Comparison of ENCODE assay signal across 19 cellular contexts in the genomic region with DNA sequence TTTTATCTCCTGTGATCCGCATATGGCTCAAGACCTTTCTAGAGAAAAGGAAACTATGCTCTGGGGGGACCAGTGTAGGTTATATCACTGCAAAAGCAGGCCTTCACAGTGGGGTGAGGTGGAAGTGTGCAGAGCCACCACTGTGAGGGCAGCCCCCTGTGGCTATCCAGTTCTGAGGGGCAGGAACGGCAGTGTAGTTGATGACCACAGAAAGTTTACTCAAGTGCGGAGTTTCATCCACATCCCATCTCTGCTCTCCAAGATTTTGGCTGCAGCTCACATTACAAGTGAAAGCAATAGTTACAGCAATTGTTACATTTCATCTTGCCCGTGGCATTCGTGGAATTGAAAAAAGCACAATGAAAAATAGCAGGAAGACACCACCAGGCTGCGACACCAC.
DNase-seq lines count a peak whose midpoint lies in the region; ATAC-seq and TF ChIP-seq lines count a peak whose summit lies in the region.
"Had no signal": no experiment of that assay in that cellular context is flagged by ENCODE, and none has a peak within 500 bp of the region (broad histone marks: within the 10 kb centered on the region; RNA-seq: fewer than 3 reads in every experiment).

No MANE protein-coding gene starts in this region.

- H3K9me2 ChIP-seq in DOHH2 (replicated peaks; ENCODE audit: control insufficient read depth, low read length): no peaks in the 10 kb centered on the region

- H3K79me2 ChIP-seq in DOHH2 (ENCODE audit: control insufficient read depth, low read length): no peaks in the 10 kb centered on the region

- H3K4me2 ChIP-seq in DOHH2 (ENCODE audit: low read length): 0 out of 2 replicates have a peak overlapping the region, but pooled peaks have one; percentile 10
- H3K4me2 ChIP-seq: PC-9 had no signal

- H4K20me1 ChIP-seq in DOHH2 (ENCODE audit: control insufficient read depth, insufficient read depth, low read depth, low read length): no peaks in the 10 kb centered on the region

- H3K36me3 Mint-ChIP-seq in endothelial cell (ENCODE audit: low read depth, unreplicated experiment): peaks cover 68% of the 10 kb centered on the region
- peaks cover 90% of the 10 kb centered on the region for H3K36me3 Mint-ChIP-seq in stimulated activated effector memory CD8-positive, alpha-beta T cell treated with anti-CD3 and anti-CD28 coated beads, Interleukin-12 subunit alpha, Interleukin-12 subunit beta, amount 100 ng/mL, for 72 hours

- no peaks in the 10 kb centered on the region for H3K9me3 ChIP-seq in DOHH2 (ENCODE audit: control insufficient read depth, insufficient read depth, low read length)

- peaks cover 11% of the 10 kb centered on the region for H3K4me1 ChIP-seq in DOHH2 (ENCODE audit: control insufficient read depth, low read length)
- H3K4me1 ChIP-seq: SJSA1 had no signal

- peaks cover 90% of the 10 kb centered on the region for H3K36me3 ChIP-seq in DOHH2 (ENCODE audit: control insufficient read depth, low read length)
- H3K36me3 ChIP-seq: SJSA1 had no signal

- DNase-seq in astrocyte of the spinal cord (ENCODE audit: low read depth, low spot score) (peak; percentile 67), endothelial cell (ENCODE audit: low spot score) (no peak), sciatic nerve (ENCODE audit: low spot score) (no peak), pons (ENCODE audit: low spot score) (no peak), NCI-H187 (lab: John Stamatoyannopoulos, UW) (no peak)
- no peak for DNase-seq in stimulated activated effector memory CD8-positive, alpha-beta T cell treated with anti-CD3 and anti-CD28 coated beads, Interleukin-12 subunit alpha, Interleukin-12 subunit beta, amount 100 ng/mL, for 72 hours (ENCODE audit: low spot score in 2 of 2)
- DNase-seq: C1 segment of cervical spinal cord, Calu3, DND-41, NCI-H1048, NCI-H1417, NCI-H1694, NCI-H2081, NCI-H2227 treated with DMSO at 0.1 percent for 48 hours, NCI-H526 treated with DMSO at 0.1 percent for 48 hours, Right ventricle myocardium superior had no signal

- intact Hi-C loops in sciatic nerve (cut with DNase I): no loop called here

- in situ Hi-C loops in astrocyte of the spinal cord (cut with HindIII; ENCODE audit: low sequenced_read_pairs): no loop called here

- no peak for TF ChIP-seq CTCF in DOHH2 (IDR thresholded peaks at IDR 0.05; ENCODE audit: low read depth, low read length, poor library complexity, severe bottlenecking)
- TF ChIP-seq CTCF in astrocyte of the spinal cord (IDR thresholded peaks at IDR 0.05; ENCODE audit: low read depth, low read length): no peak
- no peak for TF ChIP-seq CTCF in endothelial cell (IDR thresholded peaks at IDR 0.05; ENCODE audit: unreplicated experiment)

- H3K27ac ChIP-seq in DOHH2 (ENCODE audit: low read depth, low read length): no peak overlapping the region
- H3K27ac ChIP-seq: PC-9, SJSA1 had no signal

- no peak for ATAC-seq in stimulated activated effector memory CD8-positive, alpha-beta T cell treated with anti-CD3 and anti-CD28 coated beads, Interleukin-12 subunit alpha, Interleukin-12 subunit beta, amount 100 ng/mL, for 72 hours
- no peak for ATAC-seq in sciatic nerve

- no peak overlapping the region for H3K4me3 ChIP-seq in DOHH2 (ENCODE audit: low read length)
- H3K4me3 ChIP-seq in astrocyte of the spinal cord (ENCODE audit: low read depth, low read length): no peak overlapping the region
- H3K4me3 ChIP-seq: PC-9, SJSA1 had no signal

- peak overlapping the region; percentile 8 for H3K4me3 Mint-ChIP-seq in endothelial cell (ENCODE audit: unreplicated experiment)
- peak overlapping the region; percentile 71 for H3K4me3 Mint-ChIP-seq in stimulated activated effector memory CD8-positive, alpha-beta T cell treated with anti-CD3 and anti-CD28 coated beads, Interleukin-12 subunit alpha, Interleukin-12 subunit beta, amount 100 ng/mL, for 72 hours

- no peaks in the 10 kb centered on the region for H3K9me3 Mint-ChIP-seq in endothelial cell (ENCODE audit: unreplicated experiment)
- no peaks in the 10 kb centered on the region for H3K9me3 Mint-ChIP-seq in stimulated activated effector memory CD8-positive, alpha-beta T cell treated with anti-CD3 and anti-CD28 coated beads, Interleukin-12 subunit alpha, Interleukin-12 subunit beta, amount 100 ng/mL, for 72 hours

- no peaks in the 10 kb centered on the region for H3K27me3 ChIP-seq in DOHH2 (ENCODE audit: control insufficient read depth, low read length)
- H3K27me3 ChIP-seq: SJSA1 had no signal

- peak overlapping the region; percentile 8 for H3K27ac Mint-ChIP-seq in endothelial cell (ENCODE audit: unreplicated experiment)
- H3K27ac Mint-ChIP-seq in stimulated activated effector memory CD8-positive, alpha-beta T cell treated with anti-CD3 and anti-CD28 coated beads, Interleukin-12 subunit alpha, Interleukin-12 subunit beta, amount 100 ng/mL, for 72 hours: peak overlapping the region; percentile 95

- 0 out of 2 replicates have a peak, but pooled peaks cover under 1% of the 10 kb centered on the region for H3F3A ChIP-seq in DOHH2 (ENCODE audit: control insufficient read depth, insufficient read depth)

- peaks cover 7% of the 10 kb centered on the region for H3K4me1 Mint-ChIP-seq in endothelial cell (ENCODE audit: unreplicated experiment)
- H3K4me1 Mint-ChIP-seq in stimulated activated effector memory CD8-positive, alpha-beta T cell treated with anti-CD3 and anti-CD28 coated beads, Interleukin-12 subunit alpha, Interleukin-12 subunit beta, amount 100 ng/mL, for 72 hours: peaks cover 31% of the 10 kb centered on the region

- H3K27me3 Mint-ChIP-seq in endothelial cell (ENCODE audit: unreplicated experiment): peaks cover 8% of the 10 kb centered on the region
